In genomic region chr13:110954533-110954920, GRCh38 we compare ENCODE assay signal across 8 cellular contexts. TPM values are rescaled to one million over a fixed set of nuclear protein-coding genes. Genes with fewer than 3 reads are reported as not detected.
A peak's percentile ranks its signal among the peaks of the same experiment; 100 is the strongest.
DNase-seq lines count a peak whose midpoint lies in the region; ATAC-seq and TF ChIP-seq lines count a peak whose summit lies in the region.
"Not testable (repeated sequence)": the region's sequence is repeated elsewhere in the genome, so short reads cannot be mapped to it uniquely, and the experiment has no call there.

No MANE protein-coding gene starts in this region.

- peak overlapping the region; percentile 57 for H3K27ac ChIP-seq in GM23248
- H3K27ac ChIP-seq in RWPE2 (ENCODE audit: poor library complexity, severe bottlenecking) = peak overlapping the region; percentile 13
- peak overlapping the region; percentile 88 for H3K27ac ChIP-seq in hepatocyte
- H3K27ac ChIP-seq in skin epidermis = peak overlapping the region in 12 of 21 experiments; percentile 17 to 88 (median 66)
- H3K27ac ChIP-seq in vagina = peak overlapping the region; percentile 72

- not testable (repeated sequence) for H4K20me1 ChIP-seq in GM23248 (ENCODE audit: insufficient read depth); hepatocyte (ENCODE audit: insufficient read depth, poor library complexity, severe bottlenecking)

- H3K9ac ChIP-seq in GM23248 = peak overlapping the region; percentile 60

- peaks cover 10% of the 10 kb centered on the region for H3K4me1 ChIP-seq in GM23248 (ENCODE audit: insufficient read depth)
- H3K4me1 ChIP-seq in RWPE2 (ENCODE audit: insufficient read depth, poor library complexity, severe bottlenecking); hepatocyte (ENCODE audit: insufficient read depth): not testable (repeated sequence)
- peaks cover 11% of the 10 kb centered on the region for H3K4me1 ChIP-seq in vagina

- peak overlapping the region; percentile 23 for H3K4me3 Mint-ChIP-seq in activated naive CD4-positive, alpha-beta T cell treated with anti-CD3 and anti-CD28 coated beads, Interleukin-2, amount 50 U/mL, for 24 hours
- not testable (repeated sequence) for H3K4me3 Mint-ChIP-seq in MCF 10A (ENCODE audit: unreplicated experiment); neural crest cell

- H3F3A ChIP-seq in GM23248 (ENCODE audit: insufficient read depth) = not testable (repeated sequence)

- H3K36me3 Mint-ChIP-seq in activated naive CD4-positive, alpha-beta T cell treated with anti-CD3 and anti-CD28 coated beads, Interleukin-2, amount 50 U/mL, for 24 hours; MCF 10A (ENCODE audit: insufficient read depth, unreplicated experiment); neural crest cell (ENCODE audit: low read depth): not testable (repeated sequence)

- not testable (repeated sequence) for H3K36me3 ChIP-seq in GM23248 (ENCODE audit: low read depth); RWPE2 (ENCODE audit: low read depth); hepatocyte (replicated peaks; ENCODE audit: insufficient read depth, low read depth); vagina

- H3K9me2 ChIP-seq in GM23248 (ENCODE audit: insufficient read depth); hepatocyte (replicated peaks; ENCODE audit: insufficient read depth): not testable (repeated sequence)

- not testable (repeated sequence) for ATAC-seq in RWPE2 (ENCODE audit: low read depth)

- H3K9me3 ChIP-seq in GM23248 (ENCODE audit: low read depth); RWPE2 (ENCODE audit: severe bottlenecking); hepatocyte (ENCODE audit: low read depth); vagina: not testable (repeated sequence)

- H3K4me3 ChIP-seq in GM23248; RWPE2 (ENCODE audit: severe bottlenecking); hepatocyte; skin epidermis; vagina: not testable (repeated sequence)

- CTCF ChIA-PET in MCF 10A (lab: Yijun Ruan, JAX) = interaction anchor here (1.7 kb wide), 1 partner anchor 94 kb away, joined by 8 read pairs; no protein-coding TSS in a partner anchor

- DNase-seq in GM23248; RWPE2 (ENCODE audit: low spot score); MCF 10A (ENCODE audit: unreplicated experiment); hepatocyte (ENCODE audit: low spot score); neural crest cell (ENCODE audit: low read depth, low spot score): not testable (repeated sequence)
- DNase-seq in vagina (ENCODE audit: extremely low spot score in 2 of 2) = peak; percentile 81 to 82

- not testable (repeated sequence) for H3K79me2 ChIP-seq in GM23248 (ENCODE audit: insufficient read depth); hepatocyte

- not testable (repeated sequence) for H3K4me1 Mint-ChIP-seq in activated naive CD4-positive, alpha-beta T cell treated with anti-CD3 and anti-CD28 coated beads, Interleukin-2, amount 50 U/mL, for 24 hours
- H3K4me1 Mint-ChIP-seq in MCF 10A (ENCODE audit: insufficient read depth, unreplicated experiment) (peaks cover 19% of the 10 kb centered on the region), neural crest cell (peaks cover 12% of the 10 kb centered on the region)

- TF ChIP-seq CTCF in RWPE2 (IDR thresholded peaks at IDR 0.05; ENCODE audit: poor library complexity, severe bottlenecking); MCF 10A (IDR thresholded peaks at IDR 0.05; ENCODE audit: unreplicated experiment); hepatocyte (IDR thresholded peaks at IDR 0.05; ENCODE audit: poor library complexity); neural crest cell (conservative IDR thresholded peaks at IDR 0.05); vagina (IDR thresholded peaks at IDR 0.05): not testable (repeated sequence)

- peak overlapping the region; percentile 55 for H3K27ac Mint-ChIP-seq in activated naive CD4-positive, alpha-beta T cell treated with anti-CD3 and anti-CD28 coated beads, Interleukin-2, amount 50 U/mL, for 24 hours
- H3K27ac Mint-ChIP-seq in MCF 10A (ENCODE audit: low read depth, unreplicated experiment) (peak overlapping the region; percentile 95), neural crest cell (ENCODE audit: unreplicated experiment) (peak overlapping the region; percentile 27)

- in situ Hi-C loops in GM23248 (cut with MboI) = not testable (repeated sequence)

- peak overlapping the region; percentile 49 for H3K4me2 ChIP-seq in GM23248 (ENCODE audit: unreplicated experiment)
- not testable (repeated sequence) for H3K4me2 ChIP-seq in hepatocyte

- H3K27me3 ChIP-seq in GM23248 (replicated peaks; ENCODE audit: insufficient read depth); RWPE2 (ENCODE audit: insufficient read depth, poor library complexity, severe bottlenecking); hepatocyte; vagina: not testable (repeated sequence)

- H3K9me3 Mint-ChIP-seq in activated naive CD4-positive, alpha-beta T cell treated with anti-CD3 and anti-CD28 coated beads, Interleukin-2, amount 50 U/mL, for 24 hours; MCF 10A (ENCODE audit: unreplicated experiment); neural crest cell: not testable (repeated sequence)

- H3K27me3 Mint-ChIP-seq in activated naive CD4-positive, alpha-beta T cell treated with anti-CD3 and anti-CD28 coated beads, Interleukin-2, amount 50 U/mL, for 24 hours; MCF 10A (ENCODE audit: insufficient read depth, unreplicated experiment); neural crest cell (ENCODE audit: low read depth): not testable (repeated sequence)

- WGBS in GM23248 (ENCODE audit: low coverage in 1 of 2, low lambda C conversion rate in 2 of 2, missing lambda C conversion rate in 2 of 2), 2 experiments = 87 to 92% methylated on average over 13 of the region's 15 CpGs
- WGBS in hepatocyte (ENCODE audit: low lambda C conversion rate, missing lambda C conversion rate) = 95% methylated on average over 15 of the region's 15 CpGs

- POLR2A ChIA-PET in MCF 10A (lab: Yijun Ruan, JAX) = interaction anchor here (0.7 to 1.8 kb wide), 4 partner anchors 10 to 41 kb away, joined by 3 to 5 read pairs (median 4); no protein-coding TSS in a partner anchor

- not testable (repeated sequence) for BruUV-seq in MCF 10A (replicated peaks; lab: Mats Ljungman, UMichigan)

- H2AFZ ChIP-seq in GM23248 = peak overlapping the region; percentile 76
- H2AFZ ChIP-seq in hepatocyte = not testable (repeated sequence)

- intact Hi-C loops in MCF 10A (cut with micrococcal nuclease) = loop anchor here (2.0 kb wide), 1 partner anchor 40 kb away; the partner anchor contains the start of gene ANKRD10
- intact Hi-C loops in vagina (cut with DNase I) = not testable (repeated sequence)

- TF ChIP-seq POLR2A in vagina (IDR thresholded peaks at IDR 0.05) = not testable (repeated sequence)

RNA-seq across cellular contexts. Expression of gene ANKRD10, which starts 39.7 kb away (rescaled TPM):
- 34.1 and 39.9 TPM in 2 replicates for total RNA-seq in GM23248 (2014; rRNA removed; shearing (Covaris generic))
- polyA plus RNA-seq in GM23248 (2016; fragmentation: Nextera tagmentation; extraction: Ambion mirVana) = 33.4 and 42.7 TPM in 2 replicates
- total RNA-seq in MCF 10A (2022) = 61.7 and 76.0 TPM in 2 replicates
- total RNA-seq in hepatocyte = 135 and 143 TPM in 2 replicates
- 104 and 135 TPM in 2 replicates for polyA plus RNA-seq in hepatocyte
- 194 and 204 TPM in 2 replicates for total RNA-seq in neural crest cell
- total RNA-seq in vagina = 114 TPM

Comparison
In these comparisons a context has a peak if more than half of its experiments do, and no peak if none do; other contexts are left out.
1. H3K27ac ChIP-seq: peak in every context shown above with its lines; median percentile 88 in hepatocyte; 72 in vagina; 66 in skin epidermis; 57 in GM23248; 13 in RWPE2.
2. H3K27ac Mint-ChIP-seq: peak in every context shown above with its lines; median percentile 95 in MCF 10A; 55 in activated naive CD4-positive, alpha-beta T cell treated with anti-CD3 and anti-CD28 coated beads, Interleukin-2, amount 50 U/mL, for 24 hours; 27 in neural crest cell.